7 cellular contexts compared by ENCODE assay signal in genomic region chr9:84697494-84698114, GRCh38. TPM values are rescaled to one million over a fixed set of nuclear protein-coding genes. Genes with fewer than 3 reads are reported as not detected.
DNase-seq lines count a peak whose midpoint lies in the region; ATAC-seq and TF ChIP-seq lines count a peak whose summit lies in the region.

No MANE protein-coding gene starts in this region.

- H3K27me3 ChIP-seq in Peyer's patch: no peaks in the 10 kb centered on the region

- peak; percentile 38 for ATAC-seq in HG03039 (IDR thresholded peaks at IDR 0.05; ENCODE audit: unreplicated experiment)
- ATAC-seq in HG02884 (IDR thresholded peaks at IDR 0.05; ENCODE audit: unreplicated experiment): no peak

- no peaks in the 10 kb centered on the region for H3K9me3 ChIP-seq in Peyer's patch

- H3K36me3 Mint-ChIP-seq in brain: peaks cover 14% of the 10 kb centered on the region

- DNase-seq in Peyer's patch (peak in 2 of 3 donors; percentile 81 to 82), iPS DF 19.7 (ENCODE audit: low read depth, low spot score) (peak; percentile 82)
- DNase-seq in stimulated activated CD4-positive, alpha-beta T cell treated with anti-CD3 and anti-CD28 coated beads, Interleukin-12 subunit alpha, Interleukin-12 subunit beta, amount 100 ng/mL, for 48 hours (ENCODE audit: low read depth in 2 of 3, low spot score in 1 of 3): peak; percentile 3 to 46 (median 26)

- H3K27me3 Mint-ChIP-seq in brain: no peaks in the 10 kb centered on the region

- no peaks in the 10 kb centered on the region for H3K36me3 ChIP-seq in Peyer's patch

- no peaks in the 10 kb centered on the region for H3K9me3 Mint-ChIP-seq in brain

- H3K4me3 Mint-ChIP-seq in brain: no peak overlapping the region

- H3K4me1 ChIP-seq in Peyer's patch: no peaks in the 10 kb centered on the region

- TF ChIP-seq CTCF in GM12873 (IDR thresholded peaks at IDR 0.05; ENCODE audit: insufficient read depth, low read depth, low read length, missing control alignments) (peak; percentile 89), Peyer's patch (IDR thresholded peaks at IDR 0.05) (peak in 4 of 6 experiments; percentile 40 to 78 (median 74)), brain (conservative IDR thresholded peaks at IDR 0.05) (peak; percentile 72 to 84)

- H3K27ac ChIP-seq in Peyer's patch: no peak overlapping the region

- H3K4me3 ChIP-seq in Peyer's patch: no peak overlapping the region

- TF ChIP-seq POLR2A in Peyer's patch (IDR thresholded peaks at IDR 0.05): no peak

- peak overlapping the region in 3 of 5 experiments; percentile 48 to 82 (median 72) for H3K27ac Mint-ChIP-seq in brain

- H3K4me1 Mint-ChIP-seq in brain: peaks cover 79% of the 10 kb centered on the region

RNA-seq across cellular contexts. Expression of gene NTRK2, which starts 28.1 kb away (rescaled TPM):
- total RNA-seq in Peyer's patch: 1 to 10 TPM in 2 of 4 donors, under 1 TPM in 2; 0.35 to 1.7 (median 0.84) TPM
- 58.8 TPM for polyA plus RNA-seq in brain (ENCODE audit: insufficient read depth, low read depth, low replicate concordance)

Comparison
In these comparisons a context has a peak if more than half of its experiments do, and no peak if none do; other contexts are left out.
1. DNase-seq: peak in every context shown above with its lines; median percentile 82 in iPS DF 19.7; 82 in Peyer's patch; 26 in stimulated activated CD4-positive, alpha-beta T cell treated with anti-CD3 and anti-CD28 coated beads, Interleukin-12 subunit alpha, Interleukin-12 subunit beta, amount 100 ng/mL, for 48 hours.